In the genomic region with DNA sequence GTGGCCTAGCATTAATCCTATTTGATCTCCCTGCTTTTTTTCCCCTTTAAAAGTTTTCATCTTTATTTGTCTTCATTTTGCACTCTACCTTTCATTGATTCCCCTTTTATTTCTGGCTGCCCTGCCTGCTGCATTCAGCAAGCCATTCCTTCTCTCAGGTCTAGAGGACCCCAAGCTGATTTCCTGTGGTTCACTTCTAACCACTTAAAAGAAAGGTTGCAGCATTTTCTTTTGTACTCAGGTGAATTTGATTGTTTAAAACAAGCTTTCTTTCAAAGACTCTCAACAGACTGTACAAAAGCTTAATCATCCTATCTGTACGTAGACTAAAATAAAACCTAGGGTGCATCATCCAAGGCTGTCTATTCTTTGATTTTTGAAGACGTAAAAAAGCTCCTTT, we compare ENCODE assay signal across 17 cellular contexts.
A peak's percentile ranks its signal among the peaks of the same experiment; 100 is the strongest.
DNase-seq lines count a peak whose midpoint lies in the region; ATAC-seq and TF ChIP-seq lines count a peak whose summit lies in the region.
"Had no signal": no experiment of that assay in that cellular context is flagged by ENCODE, and none has a peak within 500 bp of the region (broad histone marks: within the 10 kb centered on the region; RNA-seq: fewer than 3 reads in every experiment).

No MANE protein-coding gene starts in this region.

- WGBS in prostate gland = 85% methylated on average over 2 of the region's 2 CpGs
- WGBS in smooth muscle cell (ENCODE audit: low lambda C conversion rate) = 86% methylated on average over 2 of the region's 2 CpGs

- CTCF ChIA-PET in A673 (lab: Charles Lee) (no interaction called here), PC-3 (lab: Charles Lee) (no interaction called here)

- DNase-seq in A673 (ENCODE audit: low spot score) = no peak
- no peak for DNase-seq in mesothelial cell of epicardium (ENCODE audit: low spot score in 2 of 2, unreplicated experiment in 2 of 2)
- no peak for DNase-seq in prostate gland (ENCODE audit: low spot score)
- DNase-seq in smooth muscle cell (lab: John Stamatoyannopoulos, UW; ENCODE audit: unreplicated experiment) = no peak
- DNase-seq in PC-3 = no peak
- DNase-seq: ACHN, AML-193, Caco-2, Karpas-422, NCI-H1105, NCI-H1694, NCI-H510A, Right ventricle myocardium superior had no signal

- H3K36me3 Mint-ChIP-seq in mesothelial cell of epicardium = peaks cover 7% of the 10 kb centered on the region
- H3K36me3 Mint-ChIP-seq: CD14-positive monocyte had no signal

- no peak overlapping the region for H3K4me3 ChIP-seq in A673 (ENCODE audit: low read depth, low read length, poor library complexity, severe bottlenecking)
- no peak overlapping the region for H3K4me3 ChIP-seq in HUES6 (ENCODE audit: low read depth, low read length)
- H3K4me3 ChIP-seq in OCI-LY1 (ENCODE audit: low read depth, low read length, poor library complexity, severe bottlenecking) = no peak overlapping the region
- H3K4me3 ChIP-seq in prostate gland = no peak overlapping the region
- no peak overlapping the region for H3K4me3 ChIP-seq in smooth muscle cell
- no peak overlapping the region for H3K4me3 ChIP-seq in PC-3 (ENCODE audit: low read length)
- H3K4me3 ChIP-seq: SK-N-MC had no signal

- peaks cover 48% of the 10 kb centered on the region for H3K4me1 Mint-ChIP-seq in mesothelial cell of epicardium
- H3K4me1 Mint-ChIP-seq: CD14-positive monocyte had no signal

- H3K9me2 ChIP-seq in OCI-LY1 (ENCODE audit: low read depth, low read length) (no peaks in the 10 kb centered on the region), PC-3 (replicated peaks; ENCODE audit: low read length) (no peaks in the 10 kb centered on the region)

- no peaks in the 10 kb centered on the region for H3K9me3 ChIP-seq in A673 (ENCODE audit: low read depth, low read length, poor library complexity, severe bottlenecking)
- H3K9me3 ChIP-seq in HUES6 (ENCODE audit: control insufficient read depth, insufficient read depth, low read depth, low read length) = no peaks in the 10 kb centered on the region
- no peaks in the 10 kb centered on the region for H3K9me3 ChIP-seq in OCI-LY1 (ENCODE audit: low read length)
- H3K9me3 ChIP-seq in prostate gland = no peaks in the 10 kb centered on the region
- H3K9me3 ChIP-seq in smooth muscle cell (replicated peaks; ENCODE audit: low read depth) = no peaks in the 10 kb centered on the region
- no peaks in the 10 kb centered on the region for H3K9me3 ChIP-seq in PC-3 (ENCODE audit: low read length)
- H3K9me3 ChIP-seq: Caco-2 had no signal

- H3K27me3 Mint-ChIP-seq in mesothelial cell of epicardium (ENCODE audit: low read depth) = no peaks in the 10 kb centered on the region

- TF ChIP-seq CTCF in A673 (conservative IDR thresholded peaks at IDR 0.05; ENCODE audit: low read depth, low read length) (no peak), OCI-LY1 (IDR thresholded peaks at IDR 0.05; ENCODE audit: low read length) (no peak), mesothelial cell of epicardium (IDR thresholded peaks at IDR 0.05; ENCODE audit: unreplicated experiment) (no peak), prostate gland (IDR thresholded peaks at IDR 0.05) (no peak), smooth muscle cell (IDR thresholded peaks at IDR 0.05; ENCODE audit: borderline replicate concordance, insufficient read depth, poor library complexity, severe bottlenecking) (no peak), PC-3 (conservative IDR thresholded peaks at IDR 0.05; ENCODE audit: low read depth, low read length) (no peak)

- H3F3A ChIP-seq in OCI-LY1 (ENCODE audit: insufficient read depth, low read length) (no peaks in the 10 kb centered on the region), smooth muscle cell (ENCODE audit: low read depth) (no peaks in the 10 kb centered on the region), PC-3 (ENCODE audit: low read length, unreplicated experiment) (no peaks in the 10 kb centered on the region)

- H3K27me3 ChIP-seq in A673 (replicated peaks; ENCODE audit: insufficient read depth, low read depth, low read length, poor library complexity) (no peaks in the 10 kb centered on the region), HUES6 (ENCODE audit: control insufficient read depth, insufficient read depth, low read length) (no peaks in the 10 kb centered on the region), OCI-LY1 (ENCODE audit: insufficient read depth, low read length) (no peaks in the 10 kb centered on the region), prostate gland (replicated peaks; ENCODE audit: insufficient read depth) (no peaks in the 10 kb centered on the region), smooth muscle cell (ENCODE audit: low read depth) (no peaks in the 10 kb centered on the region), PC-3 (ENCODE audit: low read length) (no peaks in the 10 kb centered on the region)

- H2AFZ ChIP-seq in OCI-LY1 (ENCODE audit: low read length) (no peak overlapping the region), smooth muscle cell (ENCODE audit: low read depth) (no peak overlapping the region), PC-3 (ENCODE audit: low read length) (no peak overlapping the region)

- H3K27ac ChIP-seq in A673 (ENCODE audit: low read depth, low read length, poor library complexity, severe bottlenecking) = peak overlapping the region; percentile 75
- peak overlapping the region; percentile 54; the same call in 1 of the 2 replicates for H3K27ac ChIP-seq in HUES6 (ENCODE audit: low read depth, low read length)
- H3K27ac ChIP-seq in OCI-LY1 (ENCODE audit: low read depth, low read length, poor library complexity, severe bottlenecking) = no peak overlapping the region
- no peak overlapping the region for H3K27ac ChIP-seq in prostate gland
- no peak overlapping the region for H3K27ac ChIP-seq in smooth muscle cell (ENCODE audit: low read depth)
- H3K27ac ChIP-seq in PC-3 (ENCODE audit: low read length) = no peak overlapping the region
- H3K27ac ChIP-seq: SK-N-MC had no signal

- ATAC-seq in PC-3 = no peak

- H3K9me3 Mint-ChIP-seq in mesothelial cell of epicardium = no peaks in the 10 kb centered on the region

- H3K9ac ChIP-seq in HUES6 (ENCODE audit: low read length) = no peak overlapping the region
- no peak overlapping the region for H3K9ac ChIP-seq in OCI-LY1 (ENCODE audit: low read length)
- no peak overlapping the region for H3K9ac ChIP-seq in smooth muscle cell (ENCODE audit: low read depth)
- no peak overlapping the region for H3K9ac ChIP-seq in PC-3 (ENCODE audit: low read length)

- H3K36me3 ChIP-seq in A673 (ENCODE audit: insufficient read depth, low read length, poor library complexity, severe bottlenecking) (no peaks in the 10 kb centered on the region), HUES6 (ENCODE audit: control insufficient read depth, insufficient read depth, low read length) (no peaks in the 10 kb centered on the region), OCI-LY1 (ENCODE audit: insufficient read depth, low read length) (no peaks in the 10 kb centered on the region), prostate gland (no peaks in the 10 kb centered on the region), smooth muscle cell (ENCODE audit: low read depth) (no peaks in the 10 kb centered on the region), PC-3 (ENCODE audit: low read depth, low read length) (no peaks in the 10 kb centered on the region)

- no peaks in the 10 kb centered on the region for H4K20me1 ChIP-seq in OCI-LY1 (ENCODE audit: insufficient read depth, low read length)
- H4K20me1 ChIP-seq in smooth muscle cell (ENCODE audit: low read depth) = no peaks in the 10 kb centered on the region
- no peaks in the 10 kb centered on the region for H4K20me1 ChIP-seq in PC-3 (ENCODE audit: low read length)

- H3K27ac Mint-ChIP-seq in mesothelial cell of epicardium = peak overlapping the region; percentile 85
- H3K27ac Mint-ChIP-seq: CD14-positive monocyte had no signal

- H3K4me3 Mint-ChIP-seq in mesothelial cell of epicardium = no peak overlapping the region
- H3K4me3 Mint-ChIP-seq: CD14-positive monocyte had no signal

- H3K4me2 ChIP-seq in OCI-LY1 (ENCODE audit: low read length) = peak overlapping the region; percentile 3; the same call in 1 of the 2 replicates
- no peak overlapping the region for H3K4me2 ChIP-seq in smooth muscle cell
- no peak overlapping the region for H3K4me2 ChIP-seq in PC-3 (ENCODE audit: low read length)

- intact Hi-C loops in A673 (cut with micrococcal nuclease; ENCODE audit: unreplicated experiment) (loop anchor here (5.0 kb wide), 2 partner anchors 57 to 167 kb away; no protein-coding TSS in a partner anchor), prostate gland (cut with DNase I) (no loop called here), PC-3 (cut with micrococcal nuclease) (no loop called here)

- POLR2A ChIA-PET in A673 (lab: Charles Lee; ENCODE audit: low non-redundant PET) = no interaction called here
- POLR2A ChIA-PET in PC-3 (lab: Charles Lee; ENCODE audit: unreplicated experiment) = interaction anchor here (0.5 kb wide), 1 partner anchor 256 kb away, joined by 3 read pairs; no protein-coding TSS in a partner anchor

- BruUV-seq in A673 (replicated peaks; lab: Mats Ljungman, UMichigan) (no TSS peak), PC-3 (replicated peaks; lab: Mats Ljungman, UMichigan) (no TSS peak)

- TF ChIP-seq POLR2A in prostate gland (IDR thresholded peaks at IDR 0.05) = no peak

- peaks cover 67% of the 10 kb centered on the region for H3K4me1 ChIP-seq in A673 (ENCODE audit: insufficient read depth, low read length, poor library complexity, severe bottlenecking)
- peaks cover 33% of the 10 kb centered on the region for H3K4me1 ChIP-seq in HUES6 (ENCODE audit: control insufficient read depth, insufficient read depth, low read length)
- peaks cover 26% of the 10 kb centered on the region for H3K4me1 ChIP-seq in OCI-LY1 (ENCODE audit: insufficient read depth, low read length, severe bottlenecking)
- H3K4me1 ChIP-seq in prostate gland (replicated peaks) = no peaks in the 10 kb centered on the region
- peaks cover 51% of the 10 kb centered on the region for H3K4me1 ChIP-seq in smooth muscle cell (ENCODE audit: low read depth)
- no peaks in the 10 kb centered on the region for H3K4me1 ChIP-seq in PC-3 (ENCODE audit: insufficient read depth, low read length)

- H3K79me2 ChIP-seq in OCI-LY1 (ENCODE audit: insufficient read depth, low read length) (no peaks in the 10 kb centered on the region), smooth muscle cell (ENCODE audit: low read depth) (no peaks in the 10 kb centered on the region), PC-3 (ENCODE audit: low read length) (no peaks in the 10 kb centered on the region)

Comparison
In these comparisons a context has a peak if more than half of its experiments do, and no peak if none do; other contexts are left out.
1. H3K27ac ChIP-seq: peak in A673 (single experiment) and HUES6 (single experiment); none in OCI-LY1 (single experiment), prostate gland (0 of 2), smooth muscle cell (single experiment) and PC-3 (single experiment).